In the genomic region with DNA sequence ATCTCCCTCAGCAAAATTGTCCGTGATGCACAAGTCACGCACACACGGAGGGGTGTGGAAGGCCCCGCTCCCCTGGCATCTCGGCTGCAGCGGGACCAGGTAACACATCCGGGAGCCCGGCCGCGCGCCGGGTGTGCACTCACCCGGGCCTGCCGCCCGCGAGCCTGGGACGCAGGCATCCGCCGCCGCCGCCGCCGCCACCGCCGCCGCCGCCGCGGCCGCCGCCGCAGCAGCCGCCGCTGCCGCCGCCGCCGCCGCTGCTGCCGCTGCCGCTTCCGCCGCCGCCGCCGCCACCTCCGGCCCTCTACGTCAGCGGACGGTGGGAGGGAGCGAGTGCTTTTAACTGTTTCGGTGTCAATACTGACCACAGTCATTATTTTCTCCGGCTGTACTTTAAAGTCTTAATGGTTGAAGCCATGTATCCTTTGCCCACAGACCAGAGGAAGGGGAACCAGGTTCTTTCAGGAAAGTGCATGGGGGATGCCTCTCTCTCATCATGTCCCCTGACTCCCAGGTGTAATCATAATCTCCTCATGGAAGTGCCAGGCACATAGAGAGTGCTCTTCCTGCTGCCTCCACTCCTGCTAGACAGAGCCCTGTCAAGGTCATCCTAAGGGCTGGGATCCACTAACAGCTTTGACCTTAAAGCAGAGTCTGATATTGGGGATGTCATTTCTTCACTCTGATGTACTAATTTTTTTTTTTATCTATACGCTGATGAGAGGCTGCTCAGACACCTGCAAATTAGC, we compare ENCODE assay signal across 8 cellular contexts. TPM values are rescaled to one million over a fixed set of nuclear protein-coding genes. Genes with fewer than 3 reads are reported as not detected.
A peak's percentile ranks its signal among the peaks of the same experiment; 100 is the strongest.
DNase-seq lines count a peak whose midpoint lies in the region; ATAC-seq and TF ChIP-seq lines count a peak whose summit lies in the region.

No MANE protein-coding gene starts in this region.

- H3K4me3 Mint-ChIP-seq in central memory CD8-positive, alpha-beta T cell, result peak overlapping the region; percentile 77

- peak overlapping the region; percentile 77 for H3K27ac Mint-ChIP-seq in central memory CD8-positive, alpha-beta T cell (ENCODE audit: low read depth)

- H3K4me1 Mint-ChIP-seq in central memory CD8-positive, alpha-beta T cell, result peaks cover 23% of the 10 kb centered on the region

- H3K4me1 ChIP-seq in left lung, result no peaks in the 10 kb centered on the region

- peak; percentile 56 for DNase-seq in AG20443 (ENCODE audit: low spot score)
- DNase-seq in T1000 (lab: John Stamatoyannopoulos, UW), result peak; percentile 16
- no peak for DNase-seq in central memory CD8-positive, alpha-beta T cell (ENCODE audit: low spot score in 2 of 2)
- peak in 1 of 2 donors; percentile 65 for DNase-seq in left lung
- peak; percentile 23 for DNase-seq in stimulated activated CD4-positive, alpha-beta T cell treated with anti-CD3 and anti-CD28 coated beads, Interleukin-4, amount 100 ng/mL, for 24 hours
- DNase-seq in GM19238 (ENCODE audit: insufficient read length, low spot score), result no peak

- no peak overlapping the region for H3K27ac ChIP-seq in left lung

- ATAC-seq in GM19035 (IDR thresholded peaks at IDR 0.05; ENCODE audit: unreplicated experiment) (peak; percentile 87), HG03469 (IDR thresholded peaks at IDR 0.05; ENCODE audit: unreplicated experiment) (peak; percentile 62), left lung (peak; percentile 75)
- ATAC-seq in central memory CD8-positive, alpha-beta T cell (replicated peaks; ENCODE audit: extremely low read depth, poor library complexity, severe bottlenecking), result peak; percentile 32

- peaks cover 0 to 32% of the 10 kb centered on the region in 2 donors for H3K9me3 ChIP-seq in left lung

- peaks cover 5% of the 10 kb centered on the region for H3K36me3 Mint-ChIP-seq in central memory CD8-positive, alpha-beta T cell (ENCODE audit: insufficient read depth)

- no peaks in the 10 kb centered on the region for H3K9me3 Mint-ChIP-seq in central memory CD8-positive, alpha-beta T cell

- TF ChIP-seq CTCF in left lung (IDR thresholded peaks at IDR 0.05), result no peak

- H3K4me3 ChIP-seq in left lung, result peak overlapping the region; percentile 27 to 31

- intact Hi-C loops in left lung (cut with DNase I), result no loop called here

- no peaks in the 10 kb centered on the region for H3K27me3 ChIP-seq in left lung

- no peaks in the 10 kb centered on the region for H3K27me3 Mint-ChIP-seq in central memory CD8-positive, alpha-beta T cell

- no peaks in the 10 kb centered on the region for H3K36me3 ChIP-seq in left lung

RNA-seq across cellular contexts. Expression of gene MAGEE2, which starts 38.0 kb away (rescaled TPM):
- under 1 TPM; 0.24 to 0.29 TPM for total RNA-seq in left lung

Comparison
In these comparisons a context has a peak if more than half of its experiments do, and no peak if none do; other contexts are left out.
1. DNase-seq: peak in AG20443 (single experiment), T1000 (single experiment) and stimulated activated CD4-positive, alpha-beta T cell treated with anti-CD3 and anti-CD28 coated beads, Interleukin-4, amount 100 ng/mL, for 24 hours (single experiment); none in central memory CD8-positive, alpha-beta T cell (0 of 2) and GM19238 (single experiment).
2. ATAC-seq: peak in every context shown above with its lines; median percentile 87 in GM19035; 75 in left lung; 62 in HG03469; 32 in central memory CD8-positive, alpha-beta T cell.